In genomic region chr20:35699914-35700624, GRCh38 we compare ENCODE assay signal across 8 cellular contexts. TPM values are rescaled to one million over a fixed set of nuclear protein-coding genes. Genes with fewer than 3 reads are reported as not detected.
DNase-seq lines count a peak whose midpoint lies in the region; ATAC-seq, FAIRE-seq and TF ChIP-seq lines count a peak whose summit lies in the region.

No MANE protein-coding gene starts in this region.

- no peaks in the 10 kb centered on the region for H3K9me3 ChIP-seq in adrenal gland (replicated peaks in 1 of 3)
- no peaks in the 10 kb centered on the region for H3K9me3 ChIP-seq in HepG2 (ENCODE audit: low read length)
- H3K9me3 ChIP-seq in tibial nerve: no peaks in the 10 kb centered on the region

- no peak overlapping the region for H2AFZ ChIP-seq in HepG2 (ENCODE audit: low read length)

- ATAC-seq in HepG2 (peak; percentile 0; the same call in 2 of the 3 replicates), GM21576 (IDR thresholded peaks at IDR 0.05; ENCODE audit: unreplicated experiment) (no peak), HG03469 (IDR thresholded peaks at IDR 0.05; ENCODE audit: unreplicated experiment) (no peak)

- in situ Hi-C loops in HepG2 (cut with HindIII; ENCODE audit: extremely low pct_ligation_motif_present, low pct_unique_long_range_greater_than_20kb): no loop called here

- TF ChIP-seq EP300 in HepG2 (IDR thresholded peaks at IDR 0.05; ENCODE audit: low read depth in 2 of 2, low read length in 2 of 2) (no peak), HepG2 (CRISPR knock-in tag; IDR thresholded peaks at IDR 0.05; ENCODE audit: borderline replicate concordance) (no peak), tibial nerve (IDR thresholded peaks at IDR 0.05) (no peak)

- DNase-seq in activated CD8-positive, alpha-beta memory T cell treated with anti-CD3 and anti-CD28 coated beads for 24 hours: peak; percentile 21
- DNase-seq in activated CD8-positive, alpha-beta memory T cell treated with anti-CD3 and anti-CD28 coated beads, Interleukin-2, amount 50 U/mL, for 4 hours: no peak
- DNase-seq in adrenal gland: no peak
- no peak for DNase-seq in HepG2 (ENCODE audit: low spot score)
- no peak for DNase-seq in tibial nerve (ENCODE audit: low spot score in 2 of 2)
- DNase-seq in D341Med (ENCODE audit: low spot score): no peak

- WGBS in adrenal gland, 4 donors: 12 to 19% (median 16%) methylated on average over 7 of the region's 7 CpGs
- 18% methylated on average over 7 of the region's 7 CpGs for WGBS in HepG2 (ENCODE audit: low lambda C conversion rate)
- WGBS in tibial nerve, 2 donors: 13% methylated on average over 7 of the region's 7 CpGs

- H3K36me3 ChIP-seq in adrenal gland (replicated peaks in 1 of 2) (peaks cover 0 to 46% of the 10 kb centered on the region in 2 donors), HepG2 (replicated peaks in 1 of 2; ENCODE audit: control insufficient read depth in 1 of 2, insufficient read depth in 2 of 2, low read length in 2 of 2) (peaks cover 10 to 37% of the 10 kb centered on the region in 2 experiments), tibial nerve (peaks cover 0 to 54% (median 0%) of the 10 kb centered on the region in 3 donors)

- H3K4me1 ChIP-seq in adrenal gland (replicated peaks in 1 of 2): peaks cover 10 to 50% of the 10 kb centered on the region in 2 donors
- H3K4me1 ChIP-seq in HepG2 (ENCODE audit: insufficient read depth, low read length): peaks cover 42% of the 10 kb centered on the region
- H3K4me1 ChIP-seq in tibial nerve: peaks cover 0 to 42% (median 17%) of the 10 kb centered on the region in 4 donors

- no peak for TF ChIP-seq RAD21 in HepG2 (CRISPR knock-in tag; IDR thresholded peaks at IDR 0.05)

- intact Hi-C loops in adrenal gland (cut with DNase I): loop anchor here in 1 of 2 donors (10.0 kb wide), 1 partner anchor 235 kb away; no protein-coding TSS in a partner anchor
- intact Hi-C loops in HepG2 (cut with micrococcal nuclease; ENCODE audit: unreplicated experiment): loop anchor here (2.0 to 10.0 kb wide), 4 partner anchors 35 to 235 kb away; partner anchors contain the start of genes CPNE1, RBM12 and RBM39

- peaks cover 38% of the 10 kb centered on the region for H3K79me2 ChIP-seq in HepG2 (ENCODE audit: insufficient read depth, low read length)

- H3K27me3 ChIP-seq in adrenal gland: no peaks in the 10 kb centered on the region
- H3K27me3 ChIP-seq in HepG2 (ENCODE audit: control insufficient read depth in 1 of 2, insufficient read depth in 2 of 2, low read length in 2 of 2): no peaks in the 10 kb centered on the region; a peak in 1 of 5 replicates
- H3K27me3 ChIP-seq in tibial nerve: no peaks in the 10 kb centered on the region

- BruUV-seq in HepG2 (replicated peaks; lab: Mats Ljungman, UMichigan): no TSS peak

- peak overlapping the region; percentile 82 for H3K4me2 ChIP-seq in HepG2 (ENCODE audit: low read depth, low read length)

- peak overlapping the region; percentile 97 for H3K9ac ChIP-seq in HepG2 (ENCODE audit: insufficient read depth, low read depth, low read length)

- H3K27ac ChIP-seq in adrenal gland: peak overlapping the region; percentile 63 to 93 (median 92)
- peak overlapping the region; percentile 88 for H3K27ac ChIP-seq in HepG2 (ENCODE audit: extremely low read length, insufficient read depth, low read length)
- H3K27ac ChIP-seq in tibial nerve: peak overlapping the region; percentile 68 to 96 (median 91)

- CTCF ChIA-PET in HepG2 (lab: Yijun Ruan, JAX; ENCODE audit: low intra/inter-chr PET ratio, low total read pairs): no interaction called here

- peaks cover 28% of the 10 kb centered on the region for H4K20me1 ChIP-seq in HepG2 (ENCODE audit: insufficient read depth, low read length)

- no peak for TF ChIP-seq CTCF in adrenal gland (IDR thresholded peaks at IDR 0.05)
- no peak for TF ChIP-seq CTCF in HepG2 (CRISPR knock-in tag; IDR thresholded peaks at IDR 0.05)
- no peak for TF ChIP-seq CTCF in tibial nerve (IDR thresholded peaks at IDR 0.05)

- no peak for FAIRE-seq in HepG2 (lab: Jason Lieb, UNC)

- POLR2A ChIA-PET in HepG2 (lab: Yijun Ruan, JAX): interaction anchor here (0.5 to 23.6 kb wide), 24 partner anchors 12 to 245 kb away, joined by 3 to 319 read pairs (median 6); partner anchors contain the start of genes CEP250, CPNE1, ERGIC3 and PHF20

- H3K4me3 ChIP-seq in adrenal gland (peak overlapping the region; percentile 83 to 90 (median 86)), HepG2 (replicated peaks in 1 of 3; ENCODE audit: insufficient read depth in 1 of 3, low read depth in 2 of 3, low read length in 3 of 3) (peak overlapping the region; percentile 90 to 98 (median 96)), tibial nerve (peak overlapping the region; percentile 61 to 91 (median 86))

- TF ChIP-seq POLR2A in adrenal gland (IDR thresholded peaks at IDR 0.05) (no peak), HepG2 (IDR thresholded peaks at IDR 0.05; ENCODE audit: insufficient read depth in 1 of 2, low read depth in 2 of 2, low read length in 2 of 2) (no peak), tibial nerve (IDR thresholded peaks at IDR 0.05) (no peak)

RNA-seq across cellular contexts. Expression of gene ROMO1, which starts 0.9 kb away (rescaled TPM):
- total RNA-seq in adrenal gland (100 to 1,000 TPM; 154 to 477 (median 235) TPM), HepG2 (2016; rRNA removed; fragmentation: Illumina TruSeq; extraction: Trizol) (636 and 726 TPM in 2 replicates), tibial nerve (100 to 1,000 TPM; 237 to 447 (median 320) TPM)
- polyA plus RNA-seq in adrenal gland (1,000 to 10,000 TPM in 1 of 3 donors, 100 to 1,000 TPM in 1, 10 to 100 TPM in 1; 50.1 to 1,321 (median 664) TPM), HepG2 (2011; rRNA removed) (688 and 755 TPM in 2 replicates)
- 328 and 530 TPM in 2 replicates for total RNA-seq in HepG2 (2016; cell fraction: cytosol; rRNA removed; fragmentation: Illumina TruSeq; extraction: Trizol; ENCODE audit: low read depth)
- total RNA-seq in HepG2 (2016; cell fraction: insoluble cytoplasmic fraction; rRNA removed; fragmentation: Illumina TruSeq; extraction: Trizol): 687 and 846 TPM in 2 replicates
- total RNA-seq in HepG2 (2016; cell fraction: membrane; rRNA removed; fragmentation: Illumina TruSeq; extraction: Trizol): 460 and 632 TPM in 2 replicates
- total RNA-seq in HepG2 (2016; cell fraction: nucleus; rRNA removed; fragmentation: Illumina TruSeq; extraction: Trizol): 223 and 226 TPM in 2 replicates
- polyA plus RNA-seq in HepG2 (2011; cell fraction: cytosol; rRNA removed): 1,254 and 1,646 TPM in 2 replicates
- polyA plus RNA-seq in HepG2 (2011; cell fraction: nucleus; rRNA removed): 503 and 546 TPM in 2 replicates
- 282 and 451 TPM in 2 replicates for polyA plus RNA-seq in HepG2 (2012)
- polyA plus RNA-seq in HepG2 (2016; cell fraction: cytosol; fragmentation: Illumina TruSeq; extraction: Trizol; ENCODE audit: low read depth): 292 and 453 TPM in 2 replicates
- 479 and 541 TPM in 2 replicates for polyA plus RNA-seq in HepG2 (2016; cell fraction: insoluble cytoplasmic fraction; fragmentation: Illumina TruSeq; extraction: Trizol; ENCODE audit: low read depth)
- polyA plus RNA-seq in HepG2 (2016; cell fraction: membrane; fragmentation: Illumina TruSeq; extraction: Trizol; ENCODE audit: low read depth): 317 and 387 TPM in 2 replicates
- 282 and 344 TPM in 2 replicates for polyA plus RNA-seq in HepG2 (2016; cell fraction: nucleus; fragmentation: Illumina TruSeq; extraction: Trizol; ENCODE audit: insufficient read depth, low read depth)
- polyA minus RNA-seq in HepG2 (2011; rRNA and poly(A)+ RNA removed; ENCODE audit: low replicate concordance): 60.0 and 169 TPM in 2 replicates
- polyA minus RNA-seq in HepG2 (2011; cell fraction: cytosol; rRNA and poly(A)+ RNA removed): 79.8 and 108 TPM in 2 replicates
- 30.8 and 37.7 TPM in 2 replicates for polyA minus RNA-seq in HepG2 (2011; cell fraction: nucleus; rRNA and poly(A)+ RNA removed)

RNA-seq across cellular contexts. Expression of gene NFS1, which starts 0.9 kb away (rescaled TPM):
- total RNA-seq in adrenal gland (100 to 1,000 TPM in 5 of 8 donors, 10 to 100 TPM in 3; 40.1 to 129 (median 113) TPM), HepG2 (2016; rRNA removed; fragmentation: Illumina TruSeq; extraction: Trizol) (88.1 and 94.4 TPM in 2 replicates), tibial nerve (10 to 100 TPM; 17.7 to 64.1 (median 34.5) TPM)
- polyA plus RNA-seq in adrenal gland (10 to 100 TPM; 60.3 to 97.1 (median 73.1) TPM), HepG2 (2011; rRNA removed) (61.8 and 65.9 TPM in 2 replicates)
- 7.6 and 8.7 TPM in 2 replicates for total RNA-seq in HepG2 (2016; cell fraction: cytosol; rRNA removed; fragmentation: Illumina TruSeq; extraction: Trizol; ENCODE audit: low read depth)
- total RNA-seq in HepG2 (2016; cell fraction: insoluble cytoplasmic fraction; rRNA removed; fragmentation: Illumina TruSeq; extraction: Trizol): 82.1 and 92.4 TPM in 2 replicates
- total RNA-seq in HepG2 (2016; cell fraction: membrane; rRNA removed; fragmentation: Illumina TruSeq; extraction: Trizol): 25.4 and 28.4 TPM in 2 replicates
- total RNA-seq in HepG2 (2016; cell fraction: nucleus; rRNA removed; fragmentation: Illumina TruSeq; extraction: Trizol): 45.9 and 47.9 TPM in 2 replicates
- 56.2 and 69.5 TPM in 2 replicates for polyA plus RNA-seq in HepG2 (2011; cell fraction: cytosol; rRNA removed)
- polyA plus RNA-seq in HepG2 (2011; cell fraction: nucleus; rRNA removed): 70.7 and 72.8 TPM in 2 replicates
- polyA plus RNA-seq in HepG2 (2012): 36.7 and 39.1 TPM in 2 replicates
- polyA plus RNA-seq in HepG2 (2016; cell fraction: cytosol; fragmentation: Illumina TruSeq; extraction: Trizol; ENCODE audit: low read depth): 6.5 and 6.6 TPM in 2 replicates
- 86.7 and 90.3 TPM in 2 replicates for polyA plus RNA-seq in HepG2 (2016; cell fraction: insoluble cytoplasmic fraction; fragmentation: Illumina TruSeq; extraction: Trizol; ENCODE audit: low read depth)
- polyA plus RNA-seq in HepG2 (2016; cell fraction: membrane; fragmentation: Illumina TruSeq; extraction: Trizol; ENCODE audit: low read depth): 16.6 and 16.9 TPM in 2 replicates
- 69.1 and 70.6 TPM in 2 replicates for polyA plus RNA-seq in HepG2 (2016; cell fraction: nucleus; fragmentation: Illumina TruSeq; extraction: Trizol; ENCODE audit: insufficient read depth, low read depth)
- polyA minus RNA-seq in HepG2 (2011; rRNA and poly(A)+ RNA removed; ENCODE audit: low replicate concordance): 67.9 and 114 TPM in 2 replicates
- polyA minus RNA-seq in HepG2 (2011; cell fraction: cytosol; rRNA and poly(A)+ RNA removed): 23.0 and 27.1 TPM in 2 replicates
- polyA minus RNA-seq in HepG2 (2011; cell fraction: nucleus; rRNA and poly(A)+ RNA removed): 20.9 and 23.7 TPM in 2 replicates

RNA-seq across cellular contexts. Expression of gene CPNE1, which starts 35.4 kb away (rescaled TPM):
- 100 to 1,000 TPM in 6 of 8 donors, 10 to 100 TPM in 2; 66.8 to 233 (median 133) TPM for total RNA-seq in adrenal gland
- polyA plus RNA-seq in adrenal gland: 100 to 1,000 TPM in 2 of 3 donors, 10 to 100 TPM in 1; 63.9 to 464 (median 428) TPM
- total RNA-seq in HepG2 (2016; rRNA removed; fragmentation: Illumina TruSeq; extraction: Trizol): 431 and 439 TPM in 2 replicates
- 101 and 106 TPM in 2 replicates for total RNA-seq in HepG2 (2016; cell fraction: cytosol; rRNA removed; fragmentation: Illumina TruSeq; extraction: Trizol; ENCODE audit: low read depth)
- total RNA-seq in HepG2 (2016; cell fraction: insoluble cytoplasmic fraction; rRNA removed; fragmentation: Illumina TruSeq; extraction: Trizol): 375 and 428 TPM in 2 replicates
- total RNA-seq in HepG2 (2016; cell fraction: membrane; rRNA removed; fragmentation: Illumina TruSeq; extraction: Trizol): 226 and 229 TPM in 2 replicates
- 227 and 285 TPM in 2 replicates for total RNA-seq in HepG2 (2016; cell fraction: nucleus; rRNA removed; fragmentation: Illumina TruSeq; extraction: Trizol)
- 369 and 408 TPM in 2 replicates for polyA plus RNA-seq in HepG2 (2011; rRNA removed)
- polyA plus RNA-seq in HepG2 (2011; cell fraction: cytosol; rRNA removed): 458 and 619 TPM in 2 replicates
- 810 and 933 TPM in 2 replicates for polyA plus RNA-seq in HepG2 (2011; cell fraction: nucleus; rRNA removed)
- polyA plus RNA-seq in HepG2 (2012): 457 and 478 TPM in 2 replicates
- polyA plus RNA-seq in HepG2 (2016; cell fraction: cytosol; fragmentation: Illumina TruSeq; extraction: Trizol; ENCODE audit: low read depth): 121 and 137 TPM in 2 replicates
- 374 and 508 TPM in 2 replicates for polyA plus RNA-seq in HepG2 (2016; cell fraction: insoluble cytoplasmic fraction; fragmentation: Illumina TruSeq; extraction: Trizol; ENCODE audit: low read depth)
- polyA plus RNA-seq in HepG2 (2016; cell fraction: membrane; fragmentation: Illumina TruSeq; extraction: Trizol; ENCODE audit: low read depth): 213 and 247 TPM in 2 replicates
- polyA plus RNA-seq in HepG2 (2016; cell fraction: nucleus; fragmentation: Illumina TruSeq; extraction: Trizol; ENCODE audit: insufficient read depth, low read depth): 541 and 549 TPM in 2 replicates
- 283 and 707 TPM in 2 replicates for polyA minus RNA-seq in HepG2 (2011; rRNA and poly(A)+ RNA removed; ENCODE audit: low replicate concordance)
- polyA minus RNA-seq in HepG2 (2011; cell fraction: cytosol; rRNA and poly(A)+ RNA removed): 243 and 283 TPM in 2 replicates
- polyA minus RNA-seq in HepG2 (2011; cell fraction: nucleus; rRNA and poly(A)+ RNA removed): 258 and 260 TPM in 2 replicates
- 100 to 1,000 TPM; 116 to 151 (median 144) TPM for total RNA-seq in tibial nerve

RNA-seq across cellular contexts. Expression of gene RBM12, which starts 35.4 kb away (rescaled TPM):
- total RNA-seq in adrenal gland (10 to 100 TPM; 18.9 to 98.6 (median 51.7) TPM), HepG2 (2016; rRNA removed; fragmentation: Illumina TruSeq; extraction: Trizol) (104 and 111 TPM in 2 replicates), tibial nerve (10 to 100 TPM; 24.9 to 35.0 (median 30.8) TPM)
- polyA plus RNA-seq in adrenal gland (10 to 100 TPM in 2 of 3 donors, 1 to 10 TPM in 1; 7.7 to 93.5 (median 13.1) TPM), HepG2 (2011; rRNA removed) (84.9 and 97.9 TPM in 2 replicates)
- 14.8 and 16.3 TPM in 2 replicates for total RNA-seq in HepG2 (2016; cell fraction: cytosol; rRNA removed; fragmentation: Illumina TruSeq; extraction: Trizol; ENCODE audit: low read depth)
- total RNA-seq in HepG2 (2016; cell fraction: insoluble cytoplasmic fraction; rRNA removed; fragmentation: Illumina TruSeq; extraction: Trizol): 99.0 and 104 TPM in 2 replicates
- 35.0 and 42.5 TPM in 2 replicates for total RNA-seq in HepG2 (2016; cell fraction: membrane; rRNA removed; fragmentation: Illumina TruSeq; extraction: Trizol)
- total RNA-seq in HepG2 (2016; cell fraction: nucleus; rRNA removed; fragmentation: Illumina TruSeq; extraction: Trizol): 73.6 and 78.3 TPM in 2 replicates
- polyA plus RNA-seq in HepG2 (2011; cell fraction: cytosol; rRNA removed): 68.6 and 77.9 TPM in 2 replicates
- polyA plus RNA-seq in HepG2 (2011; cell fraction: nucleus; rRNA removed): 101 and 129 TPM in 2 replicates
- polyA plus RNA-seq in HepG2 (2012): 41.4 and 42.7 TPM in 2 replicates
- 1.7 and 2.2 TPM in 2 replicates for polyA plus RNA-seq in HepG2 (2016; cell fraction: cytosol; fragmentation: Illumina TruSeq; extraction: Trizol; ENCODE audit: low read depth)
- polyA plus RNA-seq in HepG2 (2016; cell fraction: insoluble cytoplasmic fraction; fragmentation: Illumina TruSeq; extraction: Trizol; ENCODE audit: low read depth): 58.1 and 68.5 TPM in 2 replicates
- polyA plus RNA-seq in HepG2 (2016; cell fraction: membrane; fragmentation: Illumina TruSeq; extraction: Trizol; ENCODE audit: low read depth): 8.8 and 10.1 TPM in 2 replicates
- polyA plus RNA-seq in HepG2 (2016; cell fraction: nucleus; fragmentation: Illumina TruSeq; extraction: Trizol; ENCODE audit: insufficient read depth, low read depth): 74.6 and 75.6 TPM in 2 replicates
- 373 and 464 TPM in 2 replicates for polyA minus RNA-seq in HepG2 (2011; rRNA and poly(A)+ RNA removed; ENCODE audit: low replicate concordance)
- polyA minus RNA-seq in HepG2 (2011; cell fraction: cytosol; rRNA and poly(A)+ RNA removed): 67.4 and 80.5 TPM in 2 replicates
- polyA minus RNA-seq in HepG2 (2011; cell fraction: nucleus; rRNA and poly(A)+ RNA removed): 128 and 140 TPM in 2 replicates

RNA-seq across cellular contexts. Expression of gene RBM39, which starts 42.0 kb away (rescaled TPM):
- 100 to 1,000 TPM; 111 to 335 (median 216) TPM for total RNA-seq in adrenal gland
- polyA plus RNA-seq in adrenal gland: 100 to 1,000 TPM; 278 to 714 (median 656) TPM
- total RNA-seq in HepG2 (2016; rRNA removed; fragmentation: Illumina TruSeq; extraction: Trizol): 431 and 788 TPM in 2 replicates
- total RNA-seq in HepG2 (2016; cell fraction: cytosol; rRNA removed; fragmentation: Illumina TruSeq; extraction: Trizol; ENCODE audit: low read depth): 862 and 1,011 TPM in 2 replicates
- total RNA-seq in HepG2 (2016; cell fraction: insoluble cytoplasmic fraction; rRNA removed; fragmentation: Illumina TruSeq; extraction: Trizol): 445 and 791 TPM in 2 replicates
- 352 and 417 TPM in 2 replicates for total RNA-seq in HepG2 (2016; cell fraction: membrane; rRNA removed; fragmentation: Illumina TruSeq; extraction: Trizol)
- total RNA-seq in HepG2 (2016; cell fraction: nucleus; rRNA removed; fragmentation: Illumina TruSeq; extraction: Trizol): 1,469 and 1,561 TPM in 2 replicates
- 859 and 920 TPM in 2 replicates for polyA plus RNA-seq in HepG2 (2011; rRNA removed)
- polyA plus RNA-seq in HepG2 (2011; cell fraction: cytosol; rRNA removed): 89.0 and 133 TPM in 2 replicates
- 3,125 and 3,321 TPM in 2 replicates for polyA plus RNA-seq in HepG2 (2011; cell fraction: nucleus; rRNA removed)
- polyA plus RNA-seq in HepG2 (2012): 867 and 961 TPM in 2 replicates
- polyA plus RNA-seq in HepG2 (2016; cell fraction: cytosol; fragmentation: Illumina TruSeq; extraction: Trizol; ENCODE audit: low read depth): 47.3 and 51.7 TPM in 2 replicates
- 339 and 360 TPM in 2 replicates for polyA plus RNA-seq in HepG2 (2016; cell fraction: insoluble cytoplasmic fraction; fragmentation: Illumina TruSeq; extraction: Trizol; ENCODE audit: low read depth)
- 79.3 and 86.7 TPM in 2 replicates for polyA plus RNA-seq in HepG2 (2016; cell fraction: membrane; fragmentation: Illumina TruSeq; extraction: Trizol; ENCODE audit: low read depth)
- polyA plus RNA-seq in HepG2 (2016; cell fraction: nucleus; fragmentation: Illumina TruSeq; extraction: Trizol; ENCODE audit: insufficient read depth, low read depth): 2,644 and 2,668 TPM in 2 replicates
- polyA minus RNA-seq in HepG2 (2011; rRNA and poly(A)+ RNA removed; ENCODE audit: low replicate concordance): 166 and 263 TPM in 2 replicates
- polyA minus RNA-seq in HepG2 (2011; cell fraction: cytosol; rRNA and poly(A)+ RNA removed): 91.3 and 98.3 TPM in 2 replicates
- 2,261 and 2,868 TPM in 2 replicates for polyA minus RNA-seq in HepG2 (2011; cell fraction: nucleus; rRNA and poly(A)+ RNA removed)
- total RNA-seq in tibial nerve: 100 to 1,000 TPM; 410 to 504 (median 446) TPM
